In genomic region chr10:93701903-93702277, GRCh38 we compare ENCODE assay signal across 8 cellular contexts. TPM values are rescaled to one million over a fixed set of nuclear protein-coding genes. Genes with fewer than 3 reads are reported as not detected.
DNase-seq lines count a peak whose midpoint lies in the region; ATAC-seq and TF ChIP-seq lines count a peak whose summit lies in the region.

No MANE protein-coding gene starts in this region.

- H3K27me3 ChIP-seq in NT2/D1 (ENCODE audit: insufficient read depth, insufficient read length) (peaks cover 12% of the 10 kb centered on the region), mesendoderm (ENCODE audit: insufficient read depth, low read length, poor library complexity) (no peaks in the 10 kb centered on the region)

- H3K9me3 ChIP-seq in NT2/D1 (ENCODE audit: insufficient read depth, low read length) = no peaks in the 10 kb centered on the region

- peak overlapping the region; percentile 98 for H3K56ac ChIP-seq in mesendoderm (ENCODE audit: low read length)

- H3K79me2 ChIP-seq in mesendoderm (ENCODE audit: control insufficient read depth, insufficient read depth, low read length) = no peaks in the 10 kb centered on the region

- no peak overlapping the region for H2BK15ac ChIP-seq in mesendoderm (replicated peaks; ENCODE audit: low read depth)

- H3K79me1 ChIP-seq in mesendoderm (ENCODE audit: low read length) = peaks cover 2% of the 10 kb centered on the region

- H3K27ac ChIP-seq in coronary artery = peak overlapping the region; percentile 88 to 92
- peak overlapping the region; percentile 84 for H3K27ac ChIP-seq in mesendoderm (ENCODE audit: low read depth, low read length)

- H3K4me1 ChIP-seq in NT2/D1 (ENCODE audit: insufficient read depth, insufficient read length) = no peaks in the 10 kb centered on the region
- H3K4me1 ChIP-seq in mesendoderm (ENCODE audit: control insufficient read depth, low read depth, low read length) = peaks cover 4% of the 10 kb centered on the region

- peaks cover 21% of the 10 kb centered on the region for H3K36me3 ChIP-seq in NT2/D1 (ENCODE audit: insufficient read depth, insufficient read length, low read length)
- no peaks in the 10 kb centered on the region for H3K36me3 ChIP-seq in mesendoderm (ENCODE audit: control insufficient read depth, insufficient read depth, low read length)

- H3K4ac ChIP-seq in mesendoderm (ENCODE audit: low read depth, low read length) = no peak overlapping the region

- H2AK5ac ChIP-seq in mesendoderm (ENCODE audit: low read length) = no peak overlapping the region

- no peak for TF ChIP-seq CTCF in coronary artery (IDR thresholded peaks at IDR 0.05)

- no peak overlapping the region for H2BK120ac ChIP-seq in mesendoderm (ENCODE audit: low read depth, low read length)

- peak overlapping the region; percentile 68 for H4K8ac ChIP-seq in mesendoderm (ENCODE audit: low read depth, low read length)

- WGBS in mesendoderm (ENCODE audit: extremely low coverage, insufficient coverage, low lambda C conversion rate) = no CpG with 5 or more reads among the region's 10 CpGs

- no peak overlapping the region for H2BK5ac ChIP-seq in mesendoderm (ENCODE audit: low read length)

- H4K5ac ChIP-seq in mesendoderm (ENCODE audit: low read length) = no peak overlapping the region

- ATAC-seq in HG02759 (IDR thresholded peaks at IDR 0.05; ENCODE audit: unreplicated experiment) = peak; percentile 20

- H3K9ac ChIP-seq in NT2/D1 (ENCODE audit: insufficient read length, low read depth) (peak overlapping the region; percentile 85), mesendoderm (ENCODE audit: low read length) (peak overlapping the region; percentile 84)

- peak overlapping the region; percentile 83 for H3K4me2 ChIP-seq in mesendoderm (ENCODE audit: low read length)

- DNase-seq in stimulated activated CD4-positive, alpha-beta T cell treated with anti-CD3 and anti-CD28 coated beads, Interleukin-4, amount 100 ng/mL, for 24 hours = peak; percentile 7
- DNase-seq in stimulated activated CD4-positive, alpha-beta T cell treated with anti-CD3 and anti-CD28 coated beads, Interleukin-4, amount 100 ng/mL, for 1 hour = no peak
- DNase-seq in NT2/D1 (ENCODE audit: low read depth, low spot score) (no peak), coronary artery (ENCODE audit: low spot score) (no peak), mesendoderm (no peak), NCI-H2029 treated with DMSO at 0.1 percent for 48 hours (lab: John Stamatoyannopoulos, UW) (no peak), retina (no peak)

- no peak overlapping the region for H3K23ac ChIP-seq in mesendoderm (ENCODE audit: low read length)

- H3K4me3 ChIP-seq in NT2/D1 (ENCODE audit: insufficient read length, low read depth) = peak overlapping the region; percentile 71
- H3K4me3 ChIP-seq in coronary artery = peak overlapping the region; percentile 80
- H3K4me3 ChIP-seq in mesendoderm (ENCODE audit: low read length) = peak overlapping the region; percentile 90

- no peak overlapping the region for H3K18ac ChIP-seq in mesendoderm (ENCODE audit: low read length)

RNA-seq across cellular contexts. Expression of gene FRA10AC1, which starts 0.5 kb away (rescaled TPM):
- 27.8 TPM for polyA plus RNA-seq in mesendoderm (2013, experiment 1 of 2)
- polyA plus RNA-seq in mesendoderm (2013, experiment 2 of 2) = 23.5 TPM

RNA-seq across cellular contexts. Expression of gene LGI1, which starts 55.8 kb away (rescaled TPM):
- polyA plus RNA-seq in mesendoderm (2013, experiment 1 of 2) = 0.32 TPM
- polyA plus RNA-seq in mesendoderm (2013, experiment 2 of 2) = 0.77 TPM
